8 cellular contexts compared by ENCODE assay signal in the genomic region with DNA sequence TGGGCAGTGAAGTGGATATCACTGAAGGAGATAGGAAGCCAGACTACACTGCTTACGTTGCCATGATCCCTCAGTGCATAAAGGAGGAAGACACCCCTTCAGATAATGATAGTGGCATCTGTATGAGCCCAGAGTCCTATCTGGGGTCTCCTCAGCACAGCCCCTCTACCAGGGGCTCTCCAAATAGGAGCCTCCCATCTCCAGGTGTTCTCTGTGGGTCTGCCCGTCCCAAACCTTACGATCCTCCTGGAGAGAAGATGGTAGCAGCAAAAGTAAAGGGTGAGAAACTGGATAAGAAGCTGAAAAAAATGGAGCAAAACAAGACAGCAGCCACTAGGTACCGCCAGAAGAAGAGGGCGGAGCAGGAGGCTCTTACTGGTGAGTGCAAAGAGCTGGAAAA. TPM values are rescaled to one million over a fixed set of nuclear protein-coding genes. Genes with fewer than 3 reads are reported as not detected.
DNase-seq lines count a peak whose midpoint lies in the region; ATAC-seq, FAIRE-seq and TF ChIP-seq lines count a peak whose summit lies in the region.
"Not testable (repeated sequence)": the region's sequence is repeated elsewhere in the genome, so short reads cannot be mapped to it uniquely, and the experiment has no call there.

No MANE protein-coding gene starts in this region.

- H3K23ac ChIP-seq in IMR-90 (ENCODE audit: low read depth, low read length), result peak overlapping the region; percentile 83

- H3K27me3 ChIP-seq in IMR-90 (ENCODE audit: control insufficient read depth, insufficient read depth, low read length); astrocyte (ENCODE audit: insufficient read depth, low read length); left lung; osteoblast (ENCODE audit: insufficient read depth, low read length); thoracic aorta (replicated peaks; ENCODE audit: insufficient read depth): not testable (repeated sequence)

- H3K14ac ChIP-seq in IMR-90 (replicated peaks; ENCODE audit: low read depth, low read length), result peak overlapping the region; percentile 99

- H3K4ac ChIP-seq in IMR-90 (ENCODE audit: low read depth, low read length), result 0 out of 2 replicates have a peak overlapping the region, but pooled peaks have one; percentile 13

- not testable (repeated sequence) for TF ChIP-seq CTCF in CD14-positive monocyte (IDR thresholded peaks at IDR 0.05); IMR-90 (conservative IDR thresholded peaks at IDR 0.05; ENCODE audit: low read depth, low read length); VCaP (conservative IDR thresholded peaks at IDR 0.05); astrocyte (IDR thresholded peaks at IDR 0.05; ENCODE audit: insufficient read depth, low read depth, low read length); left lung (IDR thresholded peaks at IDR 0.05); osteoblast (IDR thresholded peaks at IDR 0.05; ENCODE audit: extremely low read depth, low read depth, low read length); thoracic aorta (IDR thresholded peaks at IDR 0.05)

- H2AFZ ChIP-seq in IMR-90 (replicated peaks; ENCODE audit: low read length, poor library complexity); astrocyte (ENCODE audit: low read depth, low read length); osteoblast (ENCODE audit: low read length): not testable (repeated sequence)

- H3K4me3 Mint-ChIP-seq in CD14-positive monocyte, result peak overlapping the region; percentile 90 to 92
- peak overlapping the region; percentile 93 for H3K4me3 Mint-ChIP-seq in astrocyte (ENCODE audit: unreplicated experiment)

- not testable (repeated sequence) for H2BK20ac ChIP-seq in IMR-90 (ENCODE audit: low read depth, low read length)

- TF ChIP-seq RAD21 in IMR-90 (IDR thresholded peaks at IDR 0.05; ENCODE audit: low read length), result not testable (repeated sequence)

- H3K79me1 ChIP-seq in IMR-90 (ENCODE audit: low read depth in 1 of 2, low read length in 2 of 2), result peaks cover 17 to 65% of the 10 kb centered on the region in 2 experiments

- not testable (repeated sequence) for H3K4me1 ChIP-seq in IMR-90 (ENCODE audit: control insufficient read depth, insufficient read depth, low read length)
- peaks cover 15% of the 10 kb centered on the region for H3K4me1 ChIP-seq in astrocyte (ENCODE audit: insufficient read depth, low read length)
- peaks cover 23 to 78% of the 10 kb centered on the region in 2 donors for H3K4me1 ChIP-seq in left lung
- peaks cover 32% of the 10 kb centered on the region for H3K4me1 ChIP-seq in osteoblast (ENCODE audit: insufficient read depth, low read length)
- H3K4me1 ChIP-seq in thoracic aorta (ENCODE audit: control insufficient read depth in 1 of 2, low read depth in 2 of 2), result peaks cover 31 to 67% of the 10 kb centered on the region in 2 donors

- H2BK5ac ChIP-seq in IMR-90 (ENCODE audit: low read depth, low read length, poor library complexity, severe bottlenecking), result not testable (repeated sequence)

- H3K36me3 Mint-ChIP-seq in CD14-positive monocyte, result peaks cover 39 to 60% of the 10 kb centered on the region in 2 donors
- H3K36me3 Mint-ChIP-seq in astrocyte (ENCODE audit: low read depth, unreplicated experiment), result peaks cover 35% of the 10 kb centered on the region

- H3K79me2 ChIP-seq in astrocyte (ENCODE audit: insufficient read depth, low read length) (peaks cover 71% of the 10 kb centered on the region), osteoblast (ENCODE audit: insufficient read depth, low read length) (peaks cover 46% of the 10 kb centered on the region)

- not testable (repeated sequence) for H3K18ac ChIP-seq in IMR-90 (ENCODE audit: low read depth, low read length)

- not testable (repeated sequence) for H4K5ac ChIP-seq in IMR-90 (ENCODE audit: low read depth, low read length)

- H2AK9ac ChIP-seq in IMR-90 (replicated peaks; ENCODE audit: low read depth, low read length, poor library complexity), result not testable (repeated sequence)

- peak overlapping the region; percentile 97 to 100 (median 99) for H3K27ac Mint-ChIP-seq in CD14-positive monocyte
- H3K27ac Mint-ChIP-seq in astrocyte (ENCODE audit: unreplicated experiment), result peak overlapping the region; percentile 100

- not testable (repeated sequence) for BruUV-seq in IMR-90 (replicated peaks; lab: Mats Ljungman, UMichigan)

- H3K4me1 Mint-ChIP-seq in CD14-positive monocyte (peaks cover 68% of the 10 kb centered on the region), astrocyte (ENCODE audit: low read depth, unreplicated experiment) (peaks cover 25% of the 10 kb centered on the region)

- not testable (repeated sequence) for H4K91ac ChIP-seq in IMR-90 (ENCODE audit: insufficient read depth, low read depth, low read length)

- not testable (repeated sequence) for H3K9me3 ChIP-seq in IMR-90 (ENCODE audit: control insufficient read depth, insufficient read depth, low read length); astrocyte (ENCODE audit: insufficient read depth, low read depth, low read length); left lung; osteoblast (ENCODE audit: low read depth, low read length); thoracic aorta

- in situ Hi-C loops in IMR-90 (cut with MboI; ENCODE audit: low sequenced_read_pairs), result loop anchor here (10.0 kb wide), 1 partner anchor 207 kb away; a partner anchor contains a TSS

- not testable (repeated sequence) for TF ChIP-seq POLR2A in IMR-90 (IDR thresholded peaks at IDR 0.05; ENCODE audit: low read depth, low read length)

- not testable (repeated sequence) for H3K9me1 ChIP-seq in IMR-90 (ENCODE audit: insufficient read depth, low read length)

- H4K8ac ChIP-seq in IMR-90 (ENCODE audit: low read depth in 2 of 2, low read length in 2 of 2), result not testable (repeated sequence)

- no CpG with 5 or more reads among the region's 5 CpGs for WGBS in IMR-90 (ENCODE audit: extremely low coverage in 2 of 2, insufficient read length in 1 of 2), 2 experiments

- not testable (repeated sequence) for ATAC-seq in IMR-90 (ENCODE audit: low read depth); left lung; thoracic aorta (ENCODE audit: insufficient number of reproducible peaks, low FRiP score, low read depth)

- dilution Hi-C loops in IMR-90 (cut with HindIII; ENCODE audit: low sequenced_read_pairs, unreplicated experiment), result not testable (repeated sequence)

- H3K9me3 Mint-ChIP-seq in CD14-positive monocyte; astrocyte (ENCODE audit: unreplicated experiment): not testable (repeated sequence)

- 0 out of 2 replicates have a peak overlapping the region, but pooled peaks have one; percentile 3 for H3K27ac ChIP-seq in IMR-90 (ENCODE audit: insufficient read depth, low read length)
- peak overlapping the region; percentile 98 for H3K27ac ChIP-seq in VCaP
- H3K27ac ChIP-seq in astrocyte (ENCODE audit: low read depth, low read length), result not testable (repeated sequence)
- peak overlapping the region; percentile 97 for H3K27ac ChIP-seq in epithelial cell of prostate
- H3K27ac ChIP-seq in left lung, result peak overlapping the region; percentile 59 to 99
- H3K27ac ChIP-seq in osteoblast (ENCODE audit: low read depth, low read length), result peak overlapping the region; percentile 98
- peak overlapping the region; percentile 100 for H3K27ac ChIP-seq in thoracic aorta

- POLR2A ChIA-PET in IMR-90 (lab: Charles Lee; ENCODE audit: unreplicated experiment), result interaction anchor here (1.0 to 1.1 kb wide), 2 partner anchors 28 to 77 kb away, joined by 4 read pairs; no protein-coding TSS in a partner anchor

- peak overlapping the region; percentile 94 for H3K4me2 ChIP-seq in IMR-90 (ENCODE audit: low read depth, low read length)
- H3K4me2 ChIP-seq in astrocyte (ENCODE audit: low read length), result peak overlapping the region; percentile 93
- peak overlapping the region; percentile 98 for H3K4me2 ChIP-seq in osteoblast (ENCODE audit: insufficient read depth, low read length)

- H2BK15ac ChIP-seq in IMR-90 (ENCODE audit: low read depth, low read length), result not testable (repeated sequence)

- H2BK120ac ChIP-seq in IMR-90 (ENCODE audit: low read depth, low read length), result not testable (repeated sequence)

- H3K36me3 ChIP-seq in IMR-90 (ENCODE audit: control insufficient read depth, insufficient read depth, low read length), result peaks cover 34% of the 10 kb centered on the region
- H3K36me3 ChIP-seq in astrocyte (ENCODE audit: insufficient read depth, low read length), result peaks cover 25% of the 10 kb centered on the region
- H3K36me3 ChIP-seq in left lung, result peaks cover 0 to 46% of the 10 kb centered on the region in 2 donors
- H3K36me3 ChIP-seq in osteoblast (ENCODE audit: insufficient read depth, low read length), result peaks cover 35% of the 10 kb centered on the region
- peaks cover 34% of the 10 kb centered on the region for H3K36me3 ChIP-seq in thoracic aorta

- H4K20me1 ChIP-seq in IMR-90 (ENCODE audit: insufficient read depth, low read length) (peaks cover 65% of the 10 kb centered on the region), astrocyte (ENCODE audit: insufficient read depth, low read length) (peaks cover 62% of the 10 kb centered on the region), osteoblast (ENCODE audit: insufficient read depth, low read length) (peaks cover 47% of the 10 kb centered on the region)

- not testable (repeated sequence) for H3K27me3 Mint-ChIP-seq in CD14-positive monocyte (ENCODE audit: low read depth in 3 of 3); astrocyte (ENCODE audit: low read depth, unreplicated experiment)

- peak overlapping the region; percentile 99 for H3K9ac ChIP-seq in IMR-90 (ENCODE audit: low read depth, low read length)
- H3K9ac ChIP-seq in astrocyte (ENCODE audit: low read length), result peak overlapping the region; percentile 97

- CTCF ChIA-PET in IMR-90 (lab: Yijun Ruan, JAX), result not testable (repeated sequence)

- DNase-seq in CD14-positive monocyte (ENCODE audit: low spot score); IMR-90; astrocyte (ENCODE audit: low read depth); epithelial cell of prostate (ENCODE audit: low read depth, low spot score); osteoblast (ENCODE audit: insufficient read length, low spot score, missing footprints); thoracic aorta (ENCODE audit: low spot score): not testable (repeated sequence)
- DNase-seq in left lung, result peak in 1 of 2 donors; percentile 4

- H3K56ac ChIP-seq in IMR-90 (ENCODE audit: extremely low read depth, insufficient read depth, low read length), result peak overlapping the region; percentile 67; the same call in 1 of the 2 replicates

- intact Hi-C loops in CD14-positive monocyte (cut with micrococcal nuclease), result loop anchor here (5.0 to 10.0 kb wide), 3 partner anchors 117 to 767 kb away; a partner anchor contains a TSS
- intact Hi-C loops in IMR-90 (cut with micrococcal nuclease), result loop anchor here (5.0 to 10.0 kb wide), 2 partner anchors 117 to 350 kb away; no protein-coding TSS in a partner anchor
- intact Hi-C loops in left lung (cut with DNase I), result not testable (repeated sequence)

- peak overlapping the region; percentile 89 for H3K4me3 ChIP-seq in IMR-90 (ENCODE audit: insufficient read depth, low read depth, low read length)
- H3K4me3 ChIP-seq in astrocyte (ENCODE audit: insufficient read depth, low read depth, low read length), result peak overlapping the region; percentile 99
- H3K4me3 ChIP-seq in left lung, result peak overlapping the region; percentile 99 to 100
- H3K4me3 ChIP-seq in osteoblast (ENCODE audit: insufficient read depth, low read length), result peak overlapping the region; percentile 97
- H3K4me3 ChIP-seq in thoracic aorta, result peak overlapping the region; percentile 95

- not testable (repeated sequence) for H2AK5ac ChIP-seq in IMR-90 (ENCODE audit: low read depth, low read length)

- FAIRE-seq in astrocyte (lab: Jason Lieb, UNC), result not testable (repeated sequence)

RNA-seq across cellular contexts. Expression of a gene that starts 1.7 kb away (rescaled TPM):
- polyA plus RNA-seq in CD14-positive monocyte (10 to 100 TPM; 55.1 to 59.0 TPM), IMR-90 (2012; rRNA removed) (662 and 949 TPM in 2 replicates)
- total RNA-seq in IMR-90 (2012; rRNA removed) (136 and 148 TPM in 2 replicates), astrocyte (502 and 508 TPM in 2 replicates), left lung (100 to 1,000 TPM; 204 to 308 TPM), osteoblast (494 and 590 TPM in 2 replicates), thoracic aorta (100 to 1,000 TPM; 301 to 320 TPM)
- polyA plus RNA-seq in IMR-90 (2012; cell fraction: cytosol; rRNA removed), result 533 and 881 TPM in 2 replicates
- 1,013 and 1,510 TPM in 2 replicates for polyA plus RNA-seq in IMR-90 (2012; cell fraction: nucleus; rRNA removed; ENCODE audit: low replicate concordance)

RNA-seq across cellular contexts. Expression of a gene that starts 10.5 kb away (rescaled TPM):
- polyA plus RNA-seq in CD14-positive monocyte, result 100 to 1,000 TPM in 1 of 2 donors, 10 to 100 TPM in 1; 73.5 to 106 TPM
- 33.0 and 33.6 TPM in 2 replicates for total RNA-seq in IMR-90 (2012; rRNA removed)
- polyA plus RNA-seq in IMR-90 (2012; rRNA removed), result 95.4 and 117 TPM in 2 replicates
- 117 and 206 TPM in 2 replicates for polyA plus RNA-seq in IMR-90 (2012; cell fraction: cytosol; rRNA removed)
- 65.7 and 74.5 TPM in 2 replicates for polyA plus RNA-seq in IMR-90 (2012; cell fraction: nucleus; rRNA removed; ENCODE audit: low replicate concordance)
- 45.5 and 58.7 TPM in 2 replicates for total RNA-seq in astrocyte
- 10 to 100 TPM; 63.5 to 88.4 TPM for total RNA-seq in left lung
- 25.9 and 34.7 TPM in 2 replicates for total RNA-seq in osteoblast
- total RNA-seq in thoracic aorta, result 10 to 100 TPM; 77.7 to 89.6 TPM

RNA-seq across cellular contexts. Expression of a gene that starts 20.0 kb away (rescaled TPM):
- 10 to 100 TPM; 13.3 to 14.0 TPM for polyA plus RNA-seq in CD14-positive monocyte
- 9.7 and 12.2 TPM in 2 replicates for total RNA-seq in IMR-90 (2012; rRNA removed)
- polyA plus RNA-seq in IMR-90 (2012; rRNA removed), result 15.0 and 16.9 TPM in 2 replicates
- 9.7 and 13.5 TPM in 2 replicates for polyA plus RNA-seq in IMR-90 (2012; cell fraction: cytosol; rRNA removed)
- polyA plus RNA-seq in IMR-90 (2012; cell fraction: nucleus; rRNA removed; ENCODE audit: low replicate concordance), result 8.6 and 12.3 TPM in 2 replicates
- total RNA-seq in astrocyte, result 34.2 and 35.6 TPM in 2 replicates
- total RNA-seq in left lung, result 10 to 100 TPM; 16.1 to 27.2 TPM
- 21.8 and 23.5 TPM in 2 replicates for total RNA-seq in osteoblast
- total RNA-seq in thoracic aorta, result 10 to 100 TPM; 18.8 to 36.9 TPM

RNA-seq across cellular contexts. Expression of a gene that starts 48.5 kb away (rescaled TPM):
- polyA plus RNA-seq in CD14-positive monocyte (not detected), IMR-90 (2012; rRNA removed) (0.01 and 0.02 TPM in 2 replicates)
- total RNA-seq in IMR-90 (2012; rRNA removed) (under 0.01 TPM in 1 of 2 replicates, not detected in the other), astrocyte (0.11 and 0.17 TPM in 2 replicates), left lung (under 1 TPM; 0.03 to 0.10 TPM), osteoblast (under 0.01 TPM in 2 replicates), thoracic aorta (under 1 TPM; 0.14 to 0.21 TPM)
- polyA plus RNA-seq in IMR-90 (2012; cell fraction: cytosol; rRNA removed), result 0.01 TPM in 2 replicates
- 0.03 and 0.05 TPM in 2 replicates for polyA plus RNA-seq in IMR-90 (2012; cell fraction: nucleus; rRNA removed; ENCODE audit: low replicate concordance)
